Comparison of ENCODE assay signal across 8 cellular contexts in the genomic region with DNA sequence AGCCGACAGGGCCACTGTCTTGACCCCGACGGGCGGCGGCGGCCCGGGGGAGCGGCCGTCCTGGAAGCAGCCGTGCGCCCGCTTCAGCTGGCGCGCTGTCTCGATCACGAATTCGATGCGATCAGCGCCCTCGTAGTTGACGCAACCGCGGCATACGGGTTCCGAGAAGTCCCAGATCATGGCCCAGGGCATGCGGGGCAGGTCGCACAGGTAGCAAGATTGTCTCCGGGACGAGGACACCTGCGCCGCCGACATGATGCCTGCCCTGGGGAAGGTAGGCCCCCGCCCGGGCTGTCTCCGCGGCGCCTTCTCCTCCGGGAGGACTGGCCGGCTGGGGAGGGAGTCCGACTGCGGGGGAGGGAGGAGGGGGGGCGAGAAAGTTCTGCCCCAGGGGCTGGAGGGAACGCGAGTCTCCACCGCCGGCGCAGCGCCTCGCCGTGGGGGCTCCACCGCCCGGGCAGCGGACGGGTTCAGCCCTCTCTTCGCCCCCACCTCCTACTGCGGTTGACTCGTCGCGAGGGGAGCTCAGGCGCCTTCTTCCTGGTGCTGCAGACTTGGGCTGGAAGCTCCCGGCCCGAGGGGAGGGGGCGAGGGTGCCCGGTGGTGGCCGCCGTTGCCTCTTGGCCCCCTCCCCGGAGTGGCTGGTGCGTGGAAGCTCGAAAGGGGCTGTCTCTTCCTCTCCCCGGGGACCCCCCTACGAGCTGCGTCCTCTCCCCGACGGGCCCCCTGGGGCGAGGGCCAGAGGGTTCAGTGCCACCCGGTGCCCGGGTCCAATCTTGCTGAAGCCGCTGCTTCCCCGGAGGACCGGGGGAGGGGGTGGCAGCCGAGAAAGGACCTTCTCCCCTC. TPM values are rescaled to one million over a fixed set of nuclear protein-coding genes. Genes with fewer than 3 reads are reported as not detected.
DNase-seq lines count a peak whose midpoint lies in the region; ATAC-seq, FAIRE-seq and TF ChIP-seq lines count a peak whose summit lies in the region.

No MANE protein-coding gene starts in this region.

- no peak for TF ChIP-seq CTCF in GM12865 (IDR thresholded peaks at IDR 0.05; ENCODE audit: insufficient read depth, low read depth, low read length, missing control alignments)
- TF ChIP-seq CTCF in WI38 (IDR thresholded peaks at IDR 0.05; ENCODE audit: low read depth, low read length) = no peak
- TF ChIP-seq CTCF in kidney epithelial cell (IDR thresholded peaks at IDR 0.05; ENCODE audit: insufficient read depth, low read length, poor library complexity, severe bottlenecking) = peak; percentile 37

- no peaks in the 10 kb centered on the region for H3K27me3 ChIP-seq in kidney epithelial cell (ENCODE audit: control insufficient read depth, insufficient read depth, low read length)

- DNase-seq in GM12865 (ENCODE audit: low read depth) (peak; percentile 80), KG1 (lab: John Stamatoyannopoulos, UW) (peak; percentile 59), caudate nucleus (lab: John Stamatoyannopoulos, UW) (peak in 54 of 61 donors; percentile 8 to 89 (median 74)), kidney epithelial cell (ENCODE audit: low read depth) (no peak), H54 (ENCODE audit: insufficient read length, low spot score) (no peak)
- peak; percentile 58 for DNase-seq in stimulated activated CD4-positive, alpha-beta T cell treated with anti-CD3 and anti-CD28 coated beads, Interleukin-2, amount 100 ng/mL, for 4 hours (ENCODE audit: low read depth)

- H3K36me3 ChIP-seq in kidney epithelial cell (ENCODE audit: control insufficient read depth, insufficient read depth, low read length) = peaks cover 8% of the 10 kb centered on the region

- ATAC-seq in GM21737 (IDR thresholded peaks at IDR 0.05; ENCODE audit: unreplicated experiment) = peak; percentile 37

- FAIRE-seq in H54 (lab: Jason Lieb, UNC) = no peak

- H3K4me3 ChIP-seq in GM12865 (ENCODE audit: low read depth, low read length) (peak overlapping the region; percentile 82), WI38 (ENCODE audit: low read depth, low read length) (peak overlapping the region; percentile 97), kidney epithelial cell (ENCODE audit: low read depth, low read length) (peak overlapping the region; percentile 92)

- TF ChIP-seq POLR2A in H54 (IDR thresholded peaks at IDR 0.05; ENCODE audit: low read depth, low read length) = no peak

- H3K27ac ChIP-seq in caudate nucleus (ENCODE audit: low read depth, low read length) = peak overlapping the region; percentile 96

RNA-seq across cellular contexts. Expression of gene IRF2BPL, which starts 0.7 kb away (rescaled TPM):
- total RNA-seq in kidney epithelial cell = 70.2 and 79.7 TPM in 2 replicates

Comparison
In these comparisons a context has a peak if more than half of its experiments do, and no peak if none do; other contexts are left out.
1. DNase-seq: peak in GM12865 (single experiment), KG1 (single experiment), caudate nucleus (54 of 61) and stimulated activated CD4-positive, alpha-beta T cell treated with anti-CD3 and anti-CD28 coated beads, Interleukin-2, amount 100 ng/mL, for 4 hours (single experiment); none in kidney epithelial cell (single experiment) and H54 (single experiment).
2. Peak in every context shown above with its lines, with median percentiles within 50 percentile points of each other: H3K4me3 ChIP-seq.